In the genomic region with DNA sequence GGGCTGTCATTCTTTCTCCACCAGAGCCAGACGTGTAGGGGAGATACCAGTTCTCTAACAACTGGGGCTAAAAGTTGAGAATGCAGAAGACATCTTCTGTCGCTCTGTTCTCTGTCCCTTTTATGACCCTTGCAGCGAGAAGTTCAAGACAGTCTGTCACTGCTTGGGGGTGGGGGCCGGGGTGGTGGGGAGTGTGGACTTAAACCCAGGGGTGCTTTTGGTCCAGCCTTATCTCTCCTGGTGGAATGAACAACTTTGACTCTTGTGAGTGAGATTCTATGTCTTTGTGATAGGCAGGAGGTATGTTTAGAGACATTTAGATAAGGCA, we compare ENCODE assay signal across 19 cellular contexts. TPM values are rescaled to one million over a fixed set of nuclear protein-coding genes. Genes with fewer than 3 reads are reported as not detected.
DNase-seq lines count a peak whose midpoint lies in the region; ATAC-seq and TF ChIP-seq lines count a peak whose summit lies in the region.
"Had no signal": no experiment of that assay in that cellular context is flagged by ENCODE, and none has a peak within 500 bp of the region (broad histone marks: within the 10 kb centered on the region; RNA-seq: fewer than 3 reads in every experiment).

No MANE protein-coding gene starts in this region.

- peak overlapping the region; percentile 33 for H3K4me2 ChIP-seq in hepatocyte

- H4K20me1 ChIP-seq in hepatocyte (ENCODE audit: insufficient read depth, poor library complexity, severe bottlenecking) = no peaks in the 10 kb centered on the region

- no peak overlapping the region for H3K4me3 ChIP-seq in ACC112 (ENCODE audit: low read depth, low read length)
- H3K4me3 ChIP-seq in hepatocyte = no peak overlapping the region
- peak overlapping the region in 1 of 3 donors; percentile 10 for H3K4me3 ChIP-seq in skeletal muscle tissue (ENCODE audit: low read length in 3 of 3)
- H3K4me3 ChIP-seq: GM12878, spleen had no signal

- H3K36me3 ChIP-seq in ACC112 (ENCODE audit: insufficient read depth, low read length) (no peaks in the 10 kb centered on the region), hepatocyte (replicated peaks; ENCODE audit: insufficient read depth, low read depth) (no peaks in the 10 kb centered on the region), skeletal muscle tissue (ENCODE audit: control insufficient read depth in 3 of 3, insufficient read depth in 3 of 3, low read length in 3 of 3) (no peaks in the 10 kb centered on the region)
- H3K36me3 ChIP-seq: spleen, WERI-Rb-1 had no signal

- H3K9me2 ChIP-seq in hepatocyte (replicated peaks; ENCODE audit: insufficient read depth) = no peaks in the 10 kb centered on the region

- H3K27ac ChIP-seq in ACC112 (ENCODE audit: low read depth, low read length) (no peak overlapping the region), angular gyrus (ENCODE audit: low read depth, low read length) (peak overlapping the region; percentile 95), hepatocyte (peak overlapping the region; percentile 80), skeletal muscle tissue (ENCODE audit: low read depth, low read length) (peak overlapping the region; percentile 13)
- H3K27ac ChIP-seq: parathyroid adenoma, spleen, WERI-Rb-1 had no signal

- H3K27me3 ChIP-seq in ACC112 (ENCODE audit: insufficient read depth, low read length) (peaks cover 9% of the 10 kb centered on the region; the same call in 1 of the 2 replicates), hepatocyte (no peaks in the 10 kb centered on the region), skeletal muscle tissue (ENCODE audit: control insufficient read depth in 3 of 3, insufficient read depth in 3 of 3, low read length in 3 of 3) (no peaks in the 10 kb centered on the region)

- no peaks in the 10 kb centered on the region for H3K9me3 ChIP-seq in hepatocyte (ENCODE audit: low read depth)
- no peaks in the 10 kb centered on the region for H3K9me3 ChIP-seq in skeletal muscle tissue (ENCODE audit: control insufficient read depth in 3 of 3, low read length in 3 of 3)

- ATAC-seq in GM18519 (IDR thresholded peaks at IDR 0.05; ENCODE audit: low FRiP score, unreplicated experiment) (no peak), GM21390 (IDR thresholded peaks at IDR 0.05; ENCODE audit: unreplicated experiment) (no peak)
- ATAC-seq: GM12878, HepG2 had no signal

- no peak for TF ChIP-seq CTCF in hepatocyte (IDR thresholded peaks at IDR 0.05; ENCODE audit: poor library complexity)

- H3K4me1 ChIP-seq in ACC112 (ENCODE audit: control insufficient read depth, insufficient read depth, low read length, unreplicated experiment) = peaks cover 14% of the 10 kb centered on the region
- H3K4me1 ChIP-seq in hepatocyte (ENCODE audit: insufficient read depth) = peaks cover 24% of the 10 kb centered on the region
- peaks cover 12 to 20% (median 19%) of the 10 kb centered on the region in 3 donors for H3K4me1 ChIP-seq in skeletal muscle tissue (ENCODE audit: control insufficient read depth in 3 of 3, insufficient read depth in 3 of 3, low read length in 3 of 3)
- H3K4me1 ChIP-seq: parathyroid adenoma had no signal

- peak overlapping the region; percentile 91 for H2AFZ ChIP-seq in ACC112 (ENCODE audit: low read length, unreplicated experiment)
- H2AFZ ChIP-seq in hepatocyte = peak overlapping the region; percentile 67
- H2AFZ ChIP-seq: parathyroid adenoma had no signal

- no peaks in the 10 kb centered on the region for H3K79me2 ChIP-seq in ACC112 (ENCODE audit: control insufficient read depth, insufficient read depth, low read length, unreplicated experiment)
- H3K79me2 ChIP-seq in hepatocyte = no peaks in the 10 kb centered on the region
- H3K79me2 ChIP-seq: parathyroid adenoma had no signal

- DNase-seq in hepatocyte (ENCODE audit: low spot score) (no peak), globus pallidus (ENCODE audit: low spot score) (no peak), NK-92 (lab: John Stamatoyannopoulos, UW; ENCODE audit: unreplicated experiment) (no peak)
- DNase-seq: activated CD4-positive, alpha-beta T cell treated with anti-CD3 and anti-CD28 coated beads, Interleukin-2, amount 50 U/mL, for 48 hours; activated T-cell treated with anti-CD3 and anti-CD28 coated beads, Interleukin-2, amount 50 U/mL, for 1 hour; CD8-positive, alpha-beta memory T cell; effector CD8-positive, alpha-beta T cell; MM.1S; NCI-H345; spleen; WERI-Rb-1 had no signal

- 55% methylated on average over 4 of the region's 4 CpGs for WGBS in hepatocyte (ENCODE audit: low lambda C conversion rate, missing lambda C conversion rate)

- no peak overlapping the region for H3K9ac ChIP-seq in skeletal muscle tissue (ENCODE audit: low read depth in 1 of 3, low read length in 3 of 3)
- H3K9ac ChIP-seq: parathyroid adenoma had no signal

RNA-seq across cellular contexts. Expression of a gene that starts 0.8 kb away (rescaled TPM):
- total RNA-seq in hepatocyte = 9.6 and 11.2 TPM in 2 replicates
- 27.9 and 32.9 TPM in 2 replicates for polyA plus RNA-seq in hepatocyte
- 20.4 TPM for total RNA-seq in skeletal muscle tissue
- total RNA-seq: HepG2 had no signal
- polyA plus RNA-seq: CD8-positive, alpha-beta memory T cell; HepG2 had no signal

RNA-seq across cellular contexts. Expression of a gene that starts 41.4 kb away (rescaled TPM):
- total RNA-seq in hepatocyte (53.4 and 77.6 TPM in 2 replicates), skeletal muscle tissue (42.8 TPM)
- 38.1 and 49.1 TPM in 2 replicates for polyA plus RNA-seq in hepatocyte
